In genomic region chr5:30596495-30597064, GRCh38 we compare ENCODE assay signal across 1 cellular context.
A peak's percentile ranks its signal among the peaks of the same experiment; 100 is the strongest.
TF ChIP-seq lines count a peak whose summit lies in the region.

No MANE protein-coding gene starts in this region.

TF ChIP-seq in Ishikawa, 13 proteins besides CTCF, POLR2A, EP300 and RAD21 (continued from another document):
- TF ChIP-seq NFIC (IDR thresholded peaks at IDR 0.05) (peak; percentile 41), USF1 (IDR thresholded peaks at IDR 0.05) (no peak), MAX (IDR thresholded peaks at IDR 0.05) (no peak), TAF1 (IDR thresholded peaks at IDR 0.05; ENCODE audit: low read depth) (no peak), FOXM1 (IDR thresholded peaks at IDR 0.05; ENCODE audit: borderline replicate concordance, low read depth) (peak; percentile 76), CEBPB (IDR thresholded peaks at IDR 0.05) (peak; percentile 48; the same call in 1 of the 2 replicates)
